ENCODE assay signal across 1 cellular context in genomic region chr10:112347709-112348671, GRCh38.
TF ChIP-seq lines count a peak whose summit lies in the region.

No MANE protein-coding gene starts in this region.

TF ChIP-seq in HepG2, 621 proteins besides CTCF, POLR2A, EP300 and RAD21 (continued from another document):
- TF ChIP-seq, protein P1, sequence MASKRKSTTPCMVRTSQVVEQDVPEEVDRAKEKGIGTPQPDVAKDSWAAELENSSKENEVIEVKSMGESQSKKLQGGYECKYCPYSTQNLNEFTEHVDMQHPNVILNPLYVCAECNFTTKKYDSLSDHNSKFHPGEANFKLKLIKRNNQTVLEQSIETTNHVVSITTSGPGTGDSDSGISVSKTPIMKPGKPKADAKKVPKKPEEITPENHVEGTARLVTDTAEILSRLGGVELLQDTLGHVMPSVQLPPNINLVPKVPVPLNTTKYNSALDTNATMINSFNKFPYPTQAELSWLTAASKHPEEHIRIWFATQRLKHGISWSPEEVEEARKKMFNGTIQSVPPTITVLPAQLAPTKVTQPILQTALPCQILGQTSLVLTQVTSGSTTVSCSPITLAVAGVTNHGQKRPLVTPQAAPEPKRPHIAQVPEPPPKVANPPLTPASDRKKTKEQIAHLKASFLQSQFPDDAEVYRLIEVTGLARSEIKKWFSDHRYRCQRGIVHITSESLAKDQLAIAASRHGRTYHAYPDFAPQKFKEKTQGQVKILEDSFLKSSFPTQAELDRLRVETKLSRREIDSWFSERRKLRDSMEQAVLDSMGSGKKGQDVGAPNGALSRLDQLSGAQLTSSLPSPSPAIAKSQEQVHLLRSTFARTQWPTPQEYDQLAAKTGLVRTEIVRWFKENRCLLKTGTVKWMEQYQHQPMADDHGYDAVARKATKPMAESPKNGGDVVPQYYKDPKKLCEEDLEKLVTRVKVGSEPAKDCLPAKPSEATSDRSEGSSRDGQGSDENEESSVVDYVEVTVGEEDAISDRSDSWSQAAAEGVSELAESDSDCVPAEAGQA (IDR thresholded peaks at IDR 0.05; ENCODE audit: low read depth), result no peak
- TF ChIP-seq, protein P1 (CRISPR knock-in tag; IDR thresholded peaks at IDR 0.05; ENCODE audit: borderline replicate concordance), result no peak
- no peak for TF ChIP-seq MAZ (IDR thresholded peaks at IDR 0.05; ENCODE audit: borderline replicate concordance, low read depth, low read length)
- no peak for TF ChIP-seq MAZ (CRISPR knock-in tag; IDR thresholded peaks at IDR 0.05; ENCODE audit: low read depth)
- TF ChIP-seq, protein P2, sequence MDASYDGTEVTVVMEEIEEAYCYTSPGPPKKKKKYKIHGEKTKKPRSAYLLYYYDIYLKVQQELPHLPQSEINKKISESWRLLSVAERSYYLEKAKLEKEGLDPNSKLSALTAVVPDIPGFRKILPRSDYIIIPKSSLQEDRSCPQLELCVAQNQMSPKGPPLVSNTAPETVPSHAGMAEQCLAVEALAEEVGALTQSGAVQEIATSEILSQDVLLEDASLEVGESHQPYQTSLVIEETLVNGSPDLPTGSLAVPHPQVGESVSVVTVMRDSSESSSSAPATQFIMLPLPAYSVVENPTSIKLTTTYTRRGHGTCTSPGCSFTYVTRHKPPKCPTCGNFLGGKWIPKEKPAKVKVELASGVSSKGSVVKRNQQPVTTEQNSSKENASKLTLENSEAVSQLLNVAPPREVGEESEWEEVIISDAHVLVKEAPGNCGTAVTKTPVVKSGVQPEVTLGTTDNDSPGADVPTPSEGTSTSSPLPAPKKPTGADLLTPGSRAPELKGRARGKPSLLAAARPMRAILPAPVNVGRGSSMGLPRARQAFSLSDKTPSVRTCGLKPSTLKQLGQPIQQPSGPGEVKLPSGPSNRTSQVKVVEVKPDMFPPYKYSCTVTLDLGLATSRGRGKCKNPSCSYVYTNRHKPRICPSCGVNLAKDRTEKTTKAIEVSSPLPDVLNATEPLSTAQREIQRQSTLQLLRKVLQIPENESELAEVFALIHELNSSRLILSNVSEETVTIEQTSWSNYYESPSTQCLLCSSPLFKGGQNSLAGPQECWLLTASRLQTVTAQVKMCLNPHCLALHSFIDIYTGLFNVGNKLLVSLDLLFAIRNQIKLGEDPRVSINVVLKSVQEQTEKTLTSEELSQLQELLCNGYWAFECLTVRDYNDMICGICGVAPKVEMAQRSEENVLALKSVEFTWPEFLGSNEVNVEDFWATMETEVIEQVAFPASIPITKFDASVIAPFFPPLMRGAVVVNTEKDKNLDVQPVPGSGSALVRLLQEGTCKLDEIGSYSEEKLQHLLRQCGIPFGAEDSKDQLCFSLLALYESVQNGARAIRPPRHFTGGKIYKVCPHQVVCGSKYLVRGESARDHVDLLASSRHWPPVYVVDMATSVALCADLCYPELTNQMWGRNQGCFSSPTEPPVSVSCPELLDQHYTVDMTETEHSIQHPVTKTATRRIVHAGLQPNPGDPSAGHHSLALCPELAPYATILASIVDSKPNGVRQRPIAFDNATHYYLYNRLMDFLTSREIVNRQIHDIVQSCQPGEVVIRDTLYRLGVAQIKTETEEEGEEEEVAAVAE (CRISPR knock-in tag; IDR thresholded peaks at IDR 0.05; ENCODE audit: borderline replicate concordance), result no peak
- TF ChIP-seq ISX (CRISPR knock-in tag; conservative IDR thresholded peaks at IDR 0.05), result no peak
- TF ChIP-seq GATA4 (IDR thresholded peaks at IDR 0.05; ENCODE audit: borderline replicate concordance, low read depth), result no peak
- no peak for TF ChIP-seq ZMAT5 (CRISPR knock-in tag; IDR thresholded peaks at IDR 0.05; ENCODE audit: borderline replicate concordance, low read depth)
- TF ChIP-seq ZFX (CRISPR knock-in tag; IDR thresholded peaks at IDR 0.05; ENCODE audit: low read depth), result no peak
- peak; percentile 46; the same call in 1 of the 2 replicates for TF ChIP-seq RXRB (CRISPR knock-in tag; IDR thresholded peaks at IDR 0.05; ENCODE audit: borderline replicate concordance)
- no peak for TF ChIP-seq ZNF784 (CRISPR knock-in tag; IDR thresholded peaks at IDR 0.05; ENCODE audit: borderline replicate concordance)
- TF ChIP-seq NR2F6 (IDR thresholded peaks at IDR 0.05), result peak; percentile 48; the same call in 1 of the 2 replicates
- no peak for TF ChIP-seq NR2F6 (CRISPR knock-in tag; IDR thresholded peaks at IDR 0.05)
- TF ChIP-seq SNAPC2 (CRISPR knock-in tag; IDR thresholded peaks at IDR 0.05), result no peak
- peak; percentile 34; the same call in 1 of the 2 replicates for TF ChIP-seq BCL6 (CRISPR knock-in tag; IDR thresholded peaks at IDR 0.05)
- TF ChIP-seq MAX (IDR thresholded peaks at IDR 0.05), result 0 out of 2 replicates have a peak, but pooled peaks have one; percentile 15
- TF ChIP-seq RCOR2 (CRISPR knock-in tag; IDR thresholded peaks at IDR 0.05), result 0 out of 2 replicates have a peak, but pooled peaks have one; percentile 41
- TF ChIP-seq ZNF446 (CRISPR knock-in tag; IDR thresholded peaks at IDR 0.05), result no peak
- TF ChIP-seq PPARG (CRISPR knock-in tag; conservative IDR thresholded peaks at IDR 0.05), result peak; percentile 80
- no peak for TF ChIP-seq NCOR1 (IDR thresholded peaks at IDR 0.05; ENCODE audit: borderline replicate concordance, low read length)
- no peak for TF ChIP-seq POLR2AphosphoS5 (IDR thresholded peaks at IDR 0.05; ENCODE audit: low read depth, low read length)
- TF ChIP-seq CEBPG (CRISPR knock-in tag; IDR thresholded peaks at IDR 0.05), result peak; percentile 57; the same call in 1 of the 2 replicates
- TF ChIP-seq ZBTB44 (CRISPR knock-in tag; IDR thresholded peaks at IDR 0.05), result no peak
- TF ChIP-seq, protein P3, sequence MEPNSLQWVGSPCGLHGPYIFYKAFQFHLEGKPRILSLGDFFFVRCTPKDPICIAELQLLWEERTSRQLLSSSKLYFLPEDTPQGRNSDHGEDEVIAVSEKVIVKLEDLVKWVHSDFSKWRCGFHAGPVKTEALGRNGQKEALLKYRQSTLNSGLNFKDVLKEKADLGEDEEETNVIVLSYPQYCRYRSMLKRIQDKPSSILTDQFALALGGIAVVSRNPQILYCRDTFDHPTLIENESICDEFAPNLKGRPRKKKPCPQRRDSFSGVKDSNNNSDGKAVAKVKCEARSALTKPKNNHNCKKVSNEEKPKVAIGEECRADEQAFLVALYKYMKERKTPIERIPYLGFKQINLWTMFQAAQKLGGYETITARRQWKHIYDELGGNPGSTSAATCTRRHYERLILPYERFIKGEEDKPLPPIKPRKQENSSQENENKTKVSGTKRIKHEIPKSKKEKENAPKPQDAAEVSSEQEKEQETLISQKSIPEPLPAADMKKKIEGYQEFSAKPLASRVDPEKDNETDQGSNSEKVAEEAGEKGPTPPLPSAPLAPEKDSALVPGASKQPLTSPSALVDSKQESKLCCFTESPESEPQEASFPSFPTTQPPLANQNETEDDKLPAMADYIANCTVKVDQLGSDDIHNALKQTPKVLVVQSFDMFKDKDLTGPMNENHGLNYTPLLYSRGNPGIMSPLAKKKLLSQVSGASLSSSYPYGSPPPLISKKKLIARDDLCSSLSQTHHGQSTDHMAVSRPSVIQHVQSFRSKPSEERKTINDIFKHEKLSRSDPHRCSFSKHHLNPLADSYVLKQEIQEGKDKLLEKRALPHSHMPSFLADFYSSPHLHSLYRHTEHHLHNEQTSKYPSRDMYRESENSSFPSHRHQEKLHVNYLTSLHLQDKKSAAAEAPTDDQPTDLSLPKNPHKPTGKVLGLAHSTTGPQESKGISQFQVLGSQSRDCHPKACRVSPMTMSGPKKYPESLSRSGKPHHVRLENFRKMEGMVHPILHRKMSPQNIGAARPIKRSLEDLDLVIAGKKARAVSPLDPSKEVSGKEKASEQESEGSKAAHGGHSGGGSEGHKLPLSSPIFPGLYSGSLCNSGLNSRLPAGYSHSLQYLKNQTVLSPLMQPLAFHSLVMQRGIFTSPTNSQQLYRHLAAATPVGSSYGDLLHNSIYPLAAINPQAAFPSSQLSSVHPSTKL (CRISPR knock-in tag; IDR thresholded peaks at IDR 0.05), result no peak
- no peak for TF ChIP-seq ATRX (CRISPR knock-in tag; IDR thresholded peaks at IDR 0.05; ENCODE audit: borderline replicate concordance)
- no peak for TF ChIP-seq MIXL1 (CRISPR knock-in tag; IDR thresholded peaks at IDR 0.05)
- TF ChIP-seq SUZ12 (IDR thresholded peaks at IDR 0.05; ENCODE audit: low read depth, low read length), result no peak
- TF ChIP-seq ERF (CRISPR knock-in tag; IDR thresholded peaks at IDR 0.05), result no peak
- TF ChIP-seq FOXK1 (CRISPR knock-in tag; IDR thresholded peaks at IDR 0.05; ENCODE audit: borderline replicate concordance, low read depth), result no peak
- TF ChIP-seq ZNF468 (CRISPR knock-in tag; IDR thresholded peaks at IDR 0.05), result no peak
- TF ChIP-seq CBFB (CRISPR knock-in tag; IDR thresholded peaks at IDR 0.05), result no peak
- 0 out of 2 replicates have a peak, but pooled peaks have one; percentile 75 for TF ChIP-seq KDM1A (CRISPR knock-in tag; IDR thresholded peaks at IDR 0.05)
- TF ChIP-seq ZBED4 (CRISPR knock-in tag; IDR thresholded peaks at IDR 0.05; ENCODE audit: borderline replicate concordance), result no peak
- no peak for TF ChIP-seq HDAC6 (IDR thresholded peaks at IDR 0.05; ENCODE audit: low read depth, low read length)
